Comparison of ENCODE assay signal across 16 cellular contexts in the genomic region with DNA sequence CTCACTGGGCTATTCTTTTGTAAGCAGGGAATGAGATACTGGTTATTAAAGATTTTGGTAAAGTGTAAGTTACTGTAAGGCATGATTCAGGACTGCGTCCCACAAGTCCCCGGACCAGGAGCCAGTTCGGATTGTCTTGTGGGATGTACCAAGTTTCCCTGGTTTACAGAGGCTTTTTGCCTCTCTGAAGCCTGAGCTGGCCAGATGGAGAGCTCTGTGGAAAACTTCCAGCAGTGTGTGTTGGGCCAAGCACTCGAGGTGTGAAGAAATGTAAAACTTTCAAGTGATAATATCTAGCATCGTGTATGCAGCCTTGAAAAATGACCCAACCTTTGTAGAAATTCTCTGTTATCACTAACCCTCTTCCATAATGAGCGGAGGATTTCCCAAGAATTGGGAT. TPM values are rescaled to one million over a fixed set of nuclear protein-coding genes. Genes with fewer than 3 reads are reported as not detected.
A peak's percentile ranks its signal among the peaks of the same experiment; 100 is the strongest.
DNase-seq lines count a peak whose midpoint lies in the region; TF ChIP-seq lines count a peak whose summit lies in the region.
"Had no signal": no experiment of that assay in that cellular context is flagged by ENCODE, and none has a peak within 500 bp of the region (broad histone marks: within the 10 kb centered on the region; RNA-seq: fewer than 3 reads in every experiment).

No MANE protein-coding gene starts in this region.

- H3K27me3 Mint-ChIP-seq in nephron (ENCODE audit: low read depth) (no peaks in the 10 kb centered on the region), Calu3 (ENCODE audit: unreplicated experiment) (no peaks in the 10 kb centered on the region)
- H3K27me3 Mint-ChIP-seq: activated naive CD4-positive, alpha-beta T cell treated with anti-CD3 and anti-CD28 coated beads, Interleukin-2, amount 50 U/mL, for 24 hours; CD4-positive, CD25-positive, alpha-beta regulatory T cell had no signal

- CTCF ChIA-PET in Calu3 (lab: Charles Lee), result no interaction called here

- no peak for TF ChIP-seq CTCF in fibroblast of the aortic adventitia (IDR thresholded peaks at IDR 0.05; ENCODE audit: insufficient read depth, low read length)
- no peak for TF ChIP-seq CTCF in nephron (IDR thresholded peaks at IDR 0.05; ENCODE audit: unreplicated experiment in 3 of 3)
- TF ChIP-seq CTCF in testis (IDR thresholded peaks at IDR 0.05), result no peak
- TF ChIP-seq CTCF in Calu3 (IDR thresholded peaks at IDR 0.05; ENCODE audit: unreplicated experiment), result no peak

- no peaks in the 10 kb centered on the region for H3K9me3 ChIP-seq in adipocyte (ENCODE audit: control insufficient read depth, low read length)
- H3K9me3 ChIP-seq in testis, result no peaks in the 10 kb centered on the region
- H3K9me3 ChIP-seq: colonic mucosa, neutrophil had no signal

- peak overlapping the region in 1 of 3 experiments; percentile 43 for H3K27ac Mint-ChIP-seq in nephron
- no peak overlapping the region for H3K27ac Mint-ChIP-seq in Calu3 (ENCODE audit: unreplicated experiment)
- H3K27ac Mint-ChIP-seq: activated naive CD4-positive, alpha-beta T cell treated with anti-CD3 and anti-CD28 coated beads, Interleukin-2, amount 50 U/mL, for 24 hours; CD4-positive, CD25-positive, alpha-beta regulatory T cell; stimulated activated effector memory CD8-positive, alpha-beta T cell treated with anti-CD3 and anti-CD28 coated beads, Interleukin-12 subunit alpha, Interleukin-12 subunit beta, amount 100 ng/mL, for 72 hours had no signal

- H3K9me3 Mint-ChIP-seq in nephron (no peaks in the 10 kb centered on the region), Calu3 (ENCODE audit: low read depth, unreplicated experiment) (no peaks in the 10 kb centered on the region)
- H3K9me3 Mint-ChIP-seq: activated naive CD4-positive, alpha-beta T cell treated with anti-CD3 and anti-CD28 coated beads, Interleukin-2, amount 50 U/mL, for 24 hours; stimulated activated effector memory CD8-positive, alpha-beta T cell treated with anti-CD3 and anti-CD28 coated beads, Interleukin-12 subunit alpha, Interleukin-12 subunit beta, amount 100 ng/mL, for 72 hours had no signal

- peak overlapping the region in 1 of 2 donors; percentile 17 for H3K27ac ChIP-seq in testis
- H3K27ac ChIP-seq: colonic mucosa, neutrophil had no signal

- WGBS in testis, 2 donors, result 50 to 51% methylated on average over 6 of the region's 6 CpGs

- H3K36me3 ChIP-seq in adipocyte (ENCODE audit: control insufficient read depth, insufficient read depth, low read length, severe bottlenecking) (no peaks in the 10 kb centered on the region), testis (ENCODE audit: low read depth, missing control alignments) (no peaks in the 10 kb centered on the region)
- H3K36me3 ChIP-seq: colonic mucosa, neutrophil had no signal

- H3K27me3 ChIP-seq in adipocyte (replicated peaks; ENCODE audit: control insufficient read depth, insufficient read depth, low read length), result no peaks in the 10 kb centered on the region
- no peaks in the 10 kb centered on the region for H3K27me3 ChIP-seq in testis
- H3K27me3 ChIP-seq: colonic mucosa had no signal

- TF ChIP-seq POLR2A in testis (IDR thresholded peaks at IDR 0.05), result no peak

- peak overlapping the region; percentile 9 for H3K9ac ChIP-seq in adipocyte (ENCODE audit: low read length)

- intact Hi-C loops in testis (cut with DNase I; ENCODE audit: low total_unique reads) (no loop called here), Calu3 (cut with micrococcal nuclease; ENCODE audit: unreplicated experiment) (no loop called here)

- peaks cover 13% of the 10 kb centered on the region for H3K4me1 ChIP-seq in adipocyte (ENCODE audit: control insufficient read depth, insufficient read depth, low read length)
- H3K4me1 ChIP-seq in testis, result peaks cover 10% of the 10 kb centered on the region
- H3K4me1 ChIP-seq: colonic mucosa had no signal

- H3K36me3 Mint-ChIP-seq in nephron (ENCODE audit: low read depth), result peaks cover 8% of the 10 kb centered on the region
- peaks cover 18% of the 10 kb centered on the region for H3K36me3 Mint-ChIP-seq in Calu3 (ENCODE audit: insufficient read depth, unreplicated experiment)
- H3K36me3 Mint-ChIP-seq: activated naive CD4-positive, alpha-beta T cell treated with anti-CD3 and anti-CD28 coated beads, Interleukin-2, amount 50 U/mL, for 24 hours; stimulated activated effector memory CD8-positive, alpha-beta T cell treated with anti-CD3 and anti-CD28 coated beads, Interleukin-12 subunit alpha, Interleukin-12 subunit beta, amount 100 ng/mL, for 72 hours had no signal

- DNase-seq in adipocyte (ENCODE audit: low read depth) (no peak), fibroblast of the aortic adventitia (ENCODE audit: low read depth) (peak; percentile 50), testis (peak; percentile 36), Calu3 (no peak), NCI-H510A (lab: John Stamatoyannopoulos, UW) (no peak), NCI-H187 treated with DMSO at 0.1 percent for 48 hours (lab: John Stamatoyannopoulos, UW) (no peak)
- no peak for DNase-seq in activated CD4-positive, alpha-beta T cell treated with anti-CD3 and anti-CD28 coated beads for 4 hours
- DNase-seq: CD4-positive, CD25-positive, alpha-beta regulatory T cell; colonic mucosa; NCI-H1436 treated with DMSO at 0.1 percent for 48 hours; NCI-H69; stimulated activated CD4-positive, alpha-beta T cell treated with anti-CD3 and anti-CD28 coated beads, Interleukin-2, amount 100 ng/mL, for 24 hours had no signal

- H3K4me3 ChIP-seq in adipocyte (ENCODE audit: low read length) (peak overlapping the region; percentile 24), fibroblast of the aortic adventitia (ENCODE audit: low read depth, low read length) (peak overlapping the region; percentile 22), testis (no peak overlapping the region)
- H3K4me3 ChIP-seq: colonic mucosa had no signal

- peak overlapping the region; percentile 73 to 82 (median 77) for H3K4me3 Mint-ChIP-seq in nephron
- H3K4me3 Mint-ChIP-seq in Calu3 (ENCODE audit: low read depth, unreplicated experiment), result no peak overlapping the region
- H3K4me3 Mint-ChIP-seq: activated naive CD4-positive, alpha-beta T cell treated with anti-CD3 and anti-CD28 coated beads, Interleukin-2, amount 50 U/mL, for 24 hours; stimulated activated effector memory CD8-positive, alpha-beta T cell treated with anti-CD3 and anti-CD28 coated beads, Interleukin-12 subunit alpha, Interleukin-12 subunit beta, amount 100 ng/mL, for 72 hours had no signal

- H3K4me1 Mint-ChIP-seq in nephron, result peaks cover 30% of the 10 kb centered on the region
- H3K4me1 Mint-ChIP-seq in Calu3 (ENCODE audit: low read depth, unreplicated experiment), result no peaks in the 10 kb centered on the region

- BruUV-seq in Calu3 (replicated peaks; lab: Mats Ljungman, UMichigan), result no TSS peak

RNA-seq across cellular contexts. Expression of a gene that starts 2.4 kb away (rescaled TPM):
- total RNA-seq in fibroblast of the aortic adventitia (ENCODE audit: low replicate concordance) (30.7 and 31.2 TPM in 2 replicates), testis (10 to 100 TPM; 60.0 to 66.5 TPM), Calu3 (2022) (31.3 and 31.6 TPM in 2 replicates)
- polyA plus RNA-seq in testis (ENCODE audit: insufficient read depth, low read depth, low replicate concordance), result 61.1 TPM

Comparison
In these comparisons a context has a peak if more than half of its experiments do, and no peak if none do; other contexts are left out.
1. DNase-seq: peak in fibroblast of the aortic adventitia (single experiment) and testis (single experiment); none in adipocyte (single experiment), activated CD4-positive, alpha-beta T cell treated with anti-CD3 and anti-CD28 coated beads for 4 hours (0 of 2), Calu3 (single experiment), NCI-H510A (single experiment) and NCI-H187 treated with DMSO at 0.1 percent for 48 hours (single experiment).
2. H3K4me3 ChIP-seq: peak in adipocyte (single experiment) and fibroblast of the aortic adventitia (single experiment); none in testis (0 of 2).